19 cellular contexts compared by ENCODE assay signal in genomic region chr14:69328317-69328716, GRCh38.
"Had no signal": no experiment of that assay in that cellular context is flagged by ENCODE, and none has a peak within 500 bp of the region (broad histone marks: within the 10 kb centered on the region; RNA-seq: fewer than 3 reads in every experiment).

No MANE protein-coding gene starts in this region.

- H3K27ac ChIP-seq: ascending aorta, breast epithelium, parathyroid adenoma, tibial artery had no signal

- H3K27me3 Mint-ChIP-seq: activated CD4-positive, alpha-beta memory T cell treated with anti-CD3 and anti-CD28 coated beads, Interleukin-2, amount 10 ng/mL, durations not matched to agents 7 days and 5 days had no signal

- H3K9me3 Mint-ChIP-seq: activated CD4-positive, alpha-beta memory T cell treated with anti-CD3 and anti-CD28 coated beads, Interleukin-2, amount 10 ng/mL, durations not matched to agents 7 days and 5 days; mesothelial cell of epicardium; natural killer cell treated with Interleukin-12 subunit alpha and Interleukin-12 subunit beta and Interleukin-15 and Interleukin-18, amount 100 ng/mL, for 72 hours had no signal

- H3K4me1 Mint-ChIP-seq: activated CD4-positive, alpha-beta memory T cell treated with anti-CD3 and anti-CD28 coated beads, Interleukin-2, amount 10 ng/mL, durations not matched to agents 7 days and 5 days; activated CD8-positive, alpha-beta memory T cell treated with anti-CD3 and anti-CD28 coated beads, Interleukin-2, amount 10 ng/mL, durations not matched to agents 7 days and 5 days; mesothelial cell of epicardium had no signal

- ATAC-seq: activated CD8-positive, alpha-beta memory T cell treated with anti-CD3 and anti-CD28 coated beads, Interleukin-2, amount 10 ng/mL, durations not matched to agents 7 days and 5 days; natural killer cell treated with Interleukin-12 subunit alpha and Interleukin-12 subunit beta and Interleukin-15 and Interleukin-18, amount 100 ng/mL, for 72 hours had no signal

- H3K36me3 ChIP-seq: ascending aorta, breast epithelium had no signal

- H2AFZ ChIP-seq: parathyroid adenoma had no signal

- H3K9ac ChIP-seq: parathyroid adenoma had no signal

- H3K27ac Mint-ChIP-seq: activated CD4-positive, alpha-beta memory T cell treated with anti-CD3 and anti-CD28 coated beads, Interleukin-2, amount 10 ng/mL, durations not matched to agents 7 days and 5 days; activated CD8-positive, alpha-beta memory T cell treated with anti-CD3 and anti-CD28 coated beads, Interleukin-2, amount 10 ng/mL, durations not matched to agents 7 days and 5 days; mesothelial cell of epicardium; natural killer cell treated with Interleukin-12 subunit alpha and Interleukin-12 subunit beta and Interleukin-15 and Interleukin-18, amount 100 ng/mL, for 72 hours had no signal

- H3K9me3 ChIP-seq: ascending aorta, breast epithelium, tibial artery had no signal

- H3K36me3 Mint-ChIP-seq: activated CD8-positive, alpha-beta memory T cell treated with anti-CD3 and anti-CD28 coated beads, Interleukin-2, amount 10 ng/mL, durations not matched to agents 7 days and 5 days; natural killer cell treated with Interleukin-12 subunit alpha and Interleukin-12 subunit beta and Interleukin-15 and Interleukin-18, amount 100 ng/mL, for 72 hours had no signal

- DNase-seq: activated CD4-positive, alpha-beta memory T cell treated with anti-CD3 and anti-CD28 coated beads, Interleukin-2, amount 10 ng/mL, durations not matched to agents 7 days and 5 days; activated CD4-positive, alpha-beta T cell treated with anti-CD3 and anti-CD28 coated beads for 48 hours; activated CD4-positive, CD25-positive, alpha-beta regulatory T cell; activated CD8-positive, alpha-beta memory T cell treated with anti-CD3 and anti-CD28 coated beads, Interleukin-2, amount 10 ng/mL, durations not matched to agents 7 days and 5 days; activated naive CD4-positive, alpha-beta T cell treated with Interleukin-2 at 50 U/mL for 16 hours; erythroblast; foreskin melanocyte; glutamatergic neuron; hypothalamus; stimulated activated naive CD4-positive, alpha-beta T cell; T-helper 1 cell; T-helper 9 cell had no signal

- H3K27me3 ChIP-seq: ascending aorta, breast epithelium, tibial artery had no signal

- H3K4me3 Mint-ChIP-seq: activated CD4-positive, alpha-beta memory T cell treated with anti-CD3 and anti-CD28 coated beads, Interleukin-2, amount 10 ng/mL, durations not matched to agents 7 days and 5 days; activated CD8-positive, alpha-beta memory T cell treated with anti-CD3 and anti-CD28 coated beads, Interleukin-2, amount 10 ng/mL, durations not matched to agents 7 days and 5 days; mesothelial cell of epicardium; natural killer cell treated with Interleukin-12 subunit alpha and Interleukin-12 subunit beta and Interleukin-15 and Interleukin-18, amount 100 ng/mL, for 72 hours had no signal

- H3K4me1 ChIP-seq: ascending aorta, breast epithelium, parathyroid adenoma, tibial artery had no signal

- H3K4me3 ChIP-seq: ascending aorta, breast epithelium, lung, tibial artery had no signal
